8 cellular contexts compared by ENCODE assay signal in genomic region chr16:84593825-84594724, GRCh38. TPM values are rescaled to one million over a fixed set of nuclear protein-coding genes. Genes with fewer than 3 reads are reported as not detected.
DNase-seq lines count a peak whose midpoint lies in the region; ATAC-seq and TF ChIP-seq lines count a peak whose summit lies in the region.

No MANE protein-coding gene starts in this region.

- peaks cover 6% of the 10 kb centered on the region for H3K9me3 Mint-ChIP-seq in neural progenitor cell

- no peaks in the 10 kb centered on the region for H3K9me3 ChIP-seq in body of pancreas
- no peaks in the 10 kb centered on the region for H3K9me3 ChIP-seq in neural progenitor cell (ENCODE audit: low read depth)

- H3K4me1 ChIP-seq in body of pancreas (peaks cover 15% of the 10 kb centered on the region), neural progenitor cell (peaks cover 20% of the 10 kb centered on the region)

- peaks cover 6% of the 10 kb centered on the region for H3K27me3 Mint-ChIP-seq in neural progenitor cell (ENCODE audit: insufficient read depth, low read depth)

- H3K4me1 Mint-ChIP-seq in neural progenitor cell: peaks cover 53% of the 10 kb centered on the region

- peaks cover 39% of the 10 kb centered on the region for H3K36me3 Mint-ChIP-seq in neural progenitor cell

- peaks cover 55% of the 10 kb centered on the region for H4K20me1 ChIP-seq in neural progenitor cell (ENCODE audit: low read depth)

- WGBS in body of pancreas, 2 donors: 68 to 82% methylated on average over 21 to 23 of the region's 23 CpGs

- H3K27ac ChIP-seq in body of pancreas: peak overlapping the region in 3 of 4 donors; percentile 18 to 56 (median 37)
- H3K27ac ChIP-seq in neural progenitor cell: no peak overlapping the region

- intact Hi-C loops in body of pancreas (cut with DNase I): no loop called here

- H2AFZ ChIP-seq in neural progenitor cell (replicated peaks): no peak overlapping the region

- peaks cover 53% of the 10 kb centered on the region for H3K79me2 ChIP-seq in neural progenitor cell (ENCODE audit: low read depth)

- ATAC-seq in HG03103 (IDR thresholded peaks at IDR 0.05; ENCODE audit: low read depth, unreplicated experiment): peak; percentile 92
- ATAC-seq in body of pancreas: no peak

- H3K9ac ChIP-seq in neural progenitor cell: no peak overlapping the region

- no peak for TF ChIP-seq CTCF in body of pancreas (IDR thresholded peaks at IDR 0.05)
- TF ChIP-seq CTCF in neural progenitor cell (IDR thresholded peaks at IDR 0.05): no peak

- DNase-seq in stimulated activated CD4-positive, alpha-beta T cell treated with anti-CD3 and anti-CD28 coated beads, Interleukin-15, amount 100 ng/mL, for 24 hours: peak; percentile 77
- DNase-seq in stimulated activated CD4-positive, alpha-beta T cell treated with anti-CD3 and anti-CD28 coated beads, Interleukin-12 subunit alpha, Interleukin-12 subunit beta, amount 100 ng/mL, for 4 hours: no peak
- peak; percentile 71 for DNase-seq in T-helper 9 cell
- DNase-seq in body of pancreas: peak in 2 of 4 donors; percentile 14 to 59
- DNase-seq in neural progenitor cell (ENCODE audit: low spot score): no peak
- no peak for DNase-seq in ureter (ENCODE audit: low spot score)
- DNase-seq in T1000 (lab: John Stamatoyannopoulos, UW): no peak

- H3K4me2 ChIP-seq in neural progenitor cell: no peak overlapping the region

- no peak for TF ChIP-seq POLR2A in body of pancreas (IDR thresholded peaks at IDR 0.05)

- H3K4me3 Mint-ChIP-seq in neural progenitor cell: no peak overlapping the region

- H3F3A ChIP-seq in neural progenitor cell (ENCODE audit: low read depth): peaks cover 16% of the 10 kb centered on the region

- no peaks in the 10 kb centered on the region for H3K36me3 ChIP-seq in body of pancreas (replicated peaks in 1 of 2; ENCODE audit: insufficient read depth in 1 of 2, low read depth in 2 of 2)
- no peaks in the 10 kb centered on the region for H3K36me3 ChIP-seq in neural progenitor cell

- no peaks in the 10 kb centered on the region for H3K27me3 ChIP-seq in body of pancreas
- H3K27me3 ChIP-seq in neural progenitor cell: no peaks in the 10 kb centered on the region

- H3K4me3 ChIP-seq in body of pancreas (no peak overlapping the region), neural progenitor cell (no peak overlapping the region)

- peak overlapping the region; percentile 86 for H3K27ac Mint-ChIP-seq in neural progenitor cell

RNA-seq across cellular contexts. Expression of gene COTL1, which starts 23.8 kb away (rescaled TPM):
- total RNA-seq in body of pancreas (10 to 100 TPM; 19.7 to 20.4 TPM), neural progenitor cell (ENCODE audit: low replicate concordance) (46.9 and 93.7 TPM in 2 replicates), ureter (79.6 TPM)

RNA-seq across cellular contexts. Expression of gene KLHL36, which starts 54.2 kb away (rescaled TPM):
- total RNA-seq in body of pancreas (10 to 100 TPM; 39.7 to 50.8 TPM), neural progenitor cell (ENCODE audit: low replicate concordance) (15.9 and 25.3 TPM in 2 replicates), ureter (55.9 TPM)

Comparison
In these comparisons a context has a peak if more than half of its experiments do, and no peak if none do; other contexts are left out.
1. DNase-seq: peak in stimulated activated CD4-positive, alpha-beta T cell treated with anti-CD3 and anti-CD28 coated beads, Interleukin-15, amount 100 ng/mL, for 24 hours (single experiment) and T-helper 9 cell (single experiment); none in stimulated activated CD4-positive, alpha-beta T cell treated with anti-CD3 and anti-CD28 coated beads, Interleukin-12 subunit alpha, Interleukin-12 subunit beta, amount 100 ng/mL, for 4 hours (single experiment), neural progenitor cell (single experiment), ureter (single experiment) and T1000 (single experiment).